14 cellular contexts compared by ENCODE assay signal in the genomic region with DNA sequence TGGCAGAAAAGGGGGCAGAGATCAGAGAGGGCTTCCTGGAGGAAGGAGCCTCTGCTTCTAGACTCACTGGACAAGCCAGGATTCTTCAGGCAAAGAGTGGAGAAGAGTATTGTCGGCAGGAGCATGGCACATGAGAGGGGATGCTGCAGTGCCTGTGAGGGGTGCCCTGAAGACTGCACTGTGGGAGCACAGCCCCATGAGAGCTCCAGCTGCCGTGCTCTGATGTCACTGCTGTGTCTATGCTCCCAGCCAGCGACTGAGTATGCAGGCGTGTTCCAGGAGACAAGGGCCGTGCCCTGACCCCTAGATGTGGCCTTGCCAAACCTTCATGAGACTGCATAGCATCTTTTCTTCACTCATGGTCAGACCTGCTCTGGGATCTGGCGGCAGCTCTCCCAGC.
A peak's percentile ranks its signal among the peaks of the same experiment; 100 is the strongest.
DNase-seq lines count a peak whose midpoint lies in the region; ATAC-seq and TF ChIP-seq lines count a peak whose summit lies in the region.
"Had no signal": no experiment of that assay in that cellular context is flagged by ENCODE, and none has a peak within 500 bp of the region (broad histone marks: within the 10 kb centered on the region; RNA-seq: fewer than 3 reads in every experiment).

No MANE protein-coding gene starts in this region.

- H3K27ac ChIP-seq in neural progenitor cell (no peak overlapping the region), spleen (no peak overlapping the region)

- no peak overlapping the region for H3K4me2 ChIP-seq in neural progenitor cell

- peak overlapping the region in 3 of 5 experiments; percentile 32 to 71 (median 41) for H3K27ac Mint-ChIP-seq in brain
- H3K27ac Mint-ChIP-seq in neural progenitor cell, result peak overlapping the region; percentile 22
- H3K27ac Mint-ChIP-seq: CD8-positive, alpha-beta T cell; HFFc6 had no signal

- H3K4me1 ChIP-seq in neural progenitor cell, result peaks cover 20% of the 10 kb centered on the region
- peaks cover 0 to 3% (median 0%) of the 10 kb centered on the region in 6 donors for H3K4me1 ChIP-seq in spleen
- H3K4me1 ChIP-seq: Caco-2, HAP-1 had no signal

- H3K36me3 Mint-ChIP-seq in brain, result no peaks in the 10 kb centered on the region
- H3K36me3 Mint-ChIP-seq in neural progenitor cell, result no peaks in the 10 kb centered on the region
- H3K36me3 Mint-ChIP-seq: CD8-positive, alpha-beta T cell had no signal

- TF ChIP-seq POLR2A in spleen (IDR thresholded peaks at IDR 0.05), result no peak

- no peak overlapping the region for H2AFZ ChIP-seq in neural progenitor cell (replicated peaks)

- ATAC-seq in GM21786 (IDR thresholded peaks at IDR 0.05; ENCODE audit: unreplicated experiment), result no peak
- ATAC-seq: CD8-positive, alpha-beta T cell had no signal

- peaks cover 4% of the 10 kb centered on the region for H3F3A ChIP-seq in neural progenitor cell (ENCODE audit: low read depth)

- no peak overlapping the region for H3K9ac ChIP-seq in neural progenitor cell

- TF ChIP-seq CTCF in brain (conservative IDR thresholded peaks at IDR 0.05), result no peak
- no peak for TF ChIP-seq CTCF in neural progenitor cell (IDR thresholded peaks at IDR 0.05)
- TF ChIP-seq CTCF in spleen (IDR thresholded peaks at IDR 0.05 in 8 of 11, conservative IDR thresholded peaks at IDR 0.05 in 3 of 11), result no peak

- no peaks in the 10 kb centered on the region for H3K27me3 ChIP-seq in neural progenitor cell
- H3K27me3 ChIP-seq in spleen (replicated peaks in 1 of 7), result no peaks in the 10 kb centered on the region

- H3K9me3 ChIP-seq in neural progenitor cell (ENCODE audit: low read depth) (no peaks in the 10 kb centered on the region), spleen (no peaks in the 10 kb centered on the region)
- H3K9me3 ChIP-seq: Caco-2, HAP-1 had no signal

- H3K79me2 ChIP-seq in neural progenitor cell (ENCODE audit: low read depth), result no peaks in the 10 kb centered on the region

- no peak for DNase-seq in neural progenitor cell (ENCODE audit: low spot score)
- DNase-seq in spleen, result peak; percentile 52
- no peak for DNase-seq in activated CD4-positive, alpha-beta T cell treated with anti-CD3 and anti-CD28 coated beads, Interleukin-2, amount 50 U/mL, for 1 hour
- no peak for DNase-seq in DMS79 (lab: John Stamatoyannopoulos, UW)
- DNase-seq: C1 segment of cervical spinal cord; Caco-2; CD8-positive, alpha-beta T cell; DMS79 treated with DMSO at 0.1 percent for 48 hours; GF-D8; GOT3; HFFc6 had no signal

- H3K27me3 Mint-ChIP-seq in brain (no peaks in the 10 kb centered on the region), neural progenitor cell (ENCODE audit: insufficient read depth, low read depth) (peaks cover 10% of the 10 kb centered on the region)

- no peaks in the 10 kb centered on the region for H4K20me1 ChIP-seq in neural progenitor cell (ENCODE audit: low read depth)

- intact Hi-C loops in spleen (cut with DNase I; ENCODE audit: low total_unique reads), result no loop called here

- H3K4me1 Mint-ChIP-seq in brain, result peaks cover 84% of the 10 kb centered on the region
- H3K4me1 Mint-ChIP-seq in neural progenitor cell, result peaks cover 57% of the 10 kb centered on the region

- H3K4me3 ChIP-seq in neural progenitor cell, result no peak overlapping the region
- no peak overlapping the region for H3K4me3 ChIP-seq in spleen
- H3K4me3 ChIP-seq: HAP-1 had no signal

- H3K9me3 Mint-ChIP-seq in brain (peaks cover 0 to 6% (median 0%) of the 10 kb centered on the region in 5 experiments), neural progenitor cell (no peaks in the 10 kb centered on the region)
- H3K9me3 Mint-ChIP-seq: CD8-positive, alpha-beta T cell; HFFc6 had no signal

- H3K4me3 Mint-ChIP-seq in brain, result no peak overlapping the region
- no peak overlapping the region for H3K4me3 Mint-ChIP-seq in neural progenitor cell
- H3K4me3 Mint-ChIP-seq: CD8-positive, alpha-beta T cell; HFFc6 had no signal

- WGBS in spleen, 5 donors, result 88 to 98% (median 89%) methylated on average over 4 to 6 of the region's 6 CpGs

- H3K36me3 ChIP-seq in neural progenitor cell (no peaks in the 10 kb centered on the region), spleen (no peaks in the 10 kb centered on the region)
- H3K36me3 ChIP-seq: HAP-1 had no signal
